ENCODE assay signal across 8 cellular contexts in genomic region chr19:35716985-35717664, GRCh38. TPM values are rescaled to one million over a fixed set of nuclear protein-coding genes. Genes with fewer than 3 reads are reported as not detected.
A peak's percentile ranks its signal among the peaks of the same experiment; 100 is the strongest.
DNase-seq lines count a peak whose midpoint lies in the region; ATAC-seq and TF ChIP-seq lines count a peak whose summit lies in the region.

No MANE protein-coding gene starts in this region.

- intact Hi-C loops in stomach (cut with DNase I; ENCODE audit: low total_unique reads): loop anchor here (10.0 kb wide), 1 partner anchor 172 kb away; the partner anchor contains the start of gene TMEM147

- peaks cover 34% of the 10 kb centered on the region for H3K4me1 Mint-ChIP-seq in neural crest cell

- H3K27me3 Mint-ChIP-seq in neural crest cell (ENCODE audit: low read depth): no peaks in the 10 kb centered on the region

- H3K9me3 ChIP-seq in KOPT-K1 (ENCODE audit: insufficient read depth, low read length, poor library complexity, severe bottlenecking): no peaks in the 10 kb centered on the region
- no peaks in the 10 kb centered on the region for H3K9me3 ChIP-seq in stomach

- peaks cover 2% of the 10 kb centered on the region for H3K36me3 Mint-ChIP-seq in neural crest cell (ENCODE audit: low read depth)

- H3K27ac Mint-ChIP-seq in neural crest cell (ENCODE audit: unreplicated experiment): peak overlapping the region; percentile 97

- H3K27ac ChIP-seq in KOPT-K1 (ENCODE audit: low read depth, low read length, poor library complexity, severe bottlenecking) (peak overlapping the region; percentile 79), RWPE1 (peak overlapping the region; percentile 93), stomach (peak overlapping the region; percentile 84 to 95 (median 94))

- H3K36me3 ChIP-seq in KOPT-K1 (ENCODE audit: insufficient read depth, low read length) (peaks cover 28% of the 10 kb centered on the region), stomach (peaks cover 16 to 27% (median 26%) of the 10 kb centered on the region in 4 donors)

- no peak for TF ChIP-seq POLR2A in stomach (IDR thresholded peaks at IDR 0.05)

- TF ChIP-seq EP300 in stomach (IDR thresholded peaks at IDR 0.05): no peak

- H3K27me3 ChIP-seq in stomach: no peaks in the 10 kb centered on the region

- CTCF ChIA-PET in RWPE1 (lab: Yijun Ruan, JAX): no interaction called here

- peak overlapping the region; percentile 93 to 98 (median 95) for H3K4me3 ChIP-seq in stomach

- H3K9me3 Mint-ChIP-seq in neural crest cell: no peaks in the 10 kb centered on the region

- peak; percentile 58 for ATAC-seq in GM21737 (IDR thresholded peaks at IDR 0.05; ENCODE audit: unreplicated experiment)

- peaks cover 25 to 54% (median 43%) of the 10 kb centered on the region in 4 donors for H3K4me1 ChIP-seq in stomach

- H3K4me3 Mint-ChIP-seq in neural crest cell: peak overlapping the region; percentile 95

- POLR2A ChIA-PET in RWPE1 (lab: Yijun Ruan, JAX; ENCODE audit: low non-redundant PET): no interaction called here

- WGBS in stomach, 5 donors: 0 to 1% (median 0%) methylated on average over 15 to 61 of the region's 61 CpGs; no CpG with 5 or more reads in 1 of the 5 donors

- DNase-seq in Daoy (ENCODE audit: low read depth) (peak; percentile 97), RWPE1 (ENCODE audit: low spot score) (peak; percentile 88), fibroblast of the conjunctiva (ENCODE audit: low read depth) (peak; percentile 92), neural crest cell (ENCODE audit: low read depth, low spot score) (peak; percentile 92), stomach (peak; percentile 87)
- peak; percentile 99 for DNase-seq in activated effector memory CD4-positive, alpha-beta T cell treated with anti-CD3 and anti-CD28 coated beads, Interleukin-2, amount 50 U/mL, for 16 hours

- TF ChIP-seq CTCF in RWPE1 (conservative IDR thresholded peaks at IDR 0.05; ENCODE audit: low read depth) (peak; percentile 97), neural crest cell (conservative IDR thresholded peaks at IDR 0.05) (peak; percentile 93), stomach (IDR thresholded peaks at IDR 0.05) (peak in 5 of 7 experiments; percentile 71 to 96 (median 85))

RNA-seq across cellular contexts. Expression of gene KMT2B, which starts 0.7 kb away (rescaled TPM):
- 6.3 and 18.6 TPM in 2 replicates for total RNA-seq in Daoy (2014; rRNA removed; shearing (Covaris generic))
- 60.1 and 64.2 TPM in 2 replicates for total RNA-seq in neural crest cell
- 10 to 100 TPM in 4 of 5 donors, 1 to 10 TPM in 1; 8.3 to 92.4 (median 24.9) TPM for total RNA-seq in stomach
- polyA plus RNA-seq in stomach: 10 to 100 TPM; 13.9 to 22.6 (median 15.1) TPM

RNA-seq across cellular contexts. Expression of gene ZBTB32, which starts 12.8 kb away (rescaled TPM):
- total RNA-seq in Daoy (2014; rRNA removed; shearing (Covaris generic)): 0.06 TPM in 1 of 2 replicates, not detected in the other
- not detected in 2 replicates for total RNA-seq in neural crest cell
- 1 to 10 TPM in 1 of 5 donors, not detected in 4; 8.2 TPM for total RNA-seq in stomach
- under 1 TPM in 2 of 3 donors, not detected in 1; 0.43 to 0.46 TPM for polyA plus RNA-seq in stomach

RNA-seq across cellular contexts. Expression of gene IGFLR1, which starts 25.1 kb away (rescaled TPM):
- total RNA-seq in Daoy (2014; rRNA removed; shearing (Covaris generic)): 2.8 and 3.9 TPM in 2 replicates
- total RNA-seq in neural crest cell: 4.2 and 6.3 TPM in 2 replicates
- 10 to 100 TPM in 2 of 5 donors, 1 to 10 TPM in 3; 3.6 to 36.8 (median 9.0) TPM for total RNA-seq in stomach
- 10 to 100 TPM in 1 of 3 donors, 1 to 10 TPM in 2; 6.4 to 15.6 (median 9.8) TPM for polyA plus RNA-seq in stomach

RNA-seq across cellular contexts. Expression of gene U2AF1L4, which starts 28.1 kb away (rescaled TPM):
- 9.6 and 16.7 TPM in 2 replicates for total RNA-seq in Daoy (2014; rRNA removed; shearing (Covaris generic))
- total RNA-seq in neural crest cell (19.4 and 21.6 TPM in 2 replicates), stomach (10 to 100 TPM; 11.4 to 98.0 (median 57.1) TPM)
- 10 to 100 TPM; 27.6 to 53.0 (median 44.8) TPM for polyA plus RNA-seq in stomach

RNA-seq across cellular contexts. Expression of gene PSENEN, which starts 28.3 kb away (rescaled TPM):
- 52.4 and 63.9 TPM in 2 replicates for total RNA-seq in Daoy (2014; rRNA removed; shearing (Covaris generic))
- total RNA-seq in neural crest cell: 67.3 and 69.2 TPM in 2 replicates
- total RNA-seq in stomach: 10 to 100 TPM in 3 of 5 donors, 1 to 10 TPM in 1, not detected in 1; 9.3 to 58.0 (median 32.2) TPM
- polyA plus RNA-seq in stomach: 100 to 1,000 TPM in 1 of 3 donors, 10 to 100 TPM in 2; 49.2 to 101 (median 51.0) TPM

Comparison
In these comparisons a context has a peak if more than half of its experiments do, and no peak if none do; other contexts are left out.
1. Peak in every context shown above with its lines: DNase-seq, ATAC-seq, H3K4me3 ChIP-seq and H3K27ac ChIP-seq.